ENCODE assay signal across 1 cellular context in the genomic region with DNA sequence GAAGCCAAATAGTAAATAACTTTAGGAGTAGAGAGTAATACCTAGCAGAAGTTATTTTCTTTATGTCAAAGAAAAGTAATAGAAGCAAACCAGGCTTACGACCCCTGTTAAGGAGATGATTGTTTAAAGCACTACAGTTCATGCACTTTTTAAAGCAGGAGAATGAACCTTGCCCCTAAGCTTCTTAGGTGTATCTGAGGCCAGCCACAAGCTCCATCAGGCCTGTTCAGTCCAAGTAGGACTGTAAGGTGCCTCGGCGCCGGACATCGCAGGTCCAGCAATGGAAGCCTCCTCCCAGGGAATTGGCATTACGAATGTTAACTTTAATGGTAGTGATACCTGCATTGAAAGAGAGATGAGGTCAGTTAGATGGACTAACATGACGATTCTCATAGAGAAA.
TF ChIP-seq lines count a peak whose summit lies in the region.

No MANE protein-coding gene starts in this region.

TF ChIP-seq in HepG2, 621 proteins besides CTCF, POLR2A, EP300 and RAD21 (continued from another document):
- no peak for TF ChIP-seq TFE3 (CRISPR knock-in tag; IDR thresholded peaks at IDR 0.05)
